ENCODE assay signal across 15 cellular contexts in genomic region chr14:65676361-65677014, GRCh38.
DNase-seq lines count a peak whose midpoint lies in the region; ATAC-seq, FAIRE-seq and TF ChIP-seq lines count a peak whose summit lies in the region.
"Had no signal": no experiment of that assay in that cellular context is flagged by ENCODE, and none has a peak within 500 bp of the region (broad histone marks: within the 10 kb centered on the region; RNA-seq: fewer than 3 reads in every experiment).

No MANE protein-coding gene starts in this region.

- H3K9ac ChIP-seq in HepG2 (ENCODE audit: insufficient read depth, low read depth, low read length) (no peak overlapping the region), PC-3 (ENCODE audit: low read length) (no peak overlapping the region)

- H3K27ac Mint-ChIP-seq in activated T-helper 17 cell treated with anti-CD3 and anti-CD28 coated beads, Interleukin-2, amount 50 U/mL, for 72 hours, result peak overlapping the region; percentile 56
- H3K27ac Mint-ChIP-seq in nephron progenitor cell (peak overlapping the region; percentile 1), mesothelial cell of epicardium (no peak overlapping the region)
- H3K27ac Mint-ChIP-seq: CD4-positive, alpha-beta memory T cell; HFFc6 had no signal

- no peak overlapping the region for H3K4me3 Mint-ChIP-seq in activated T-helper 17 cell treated with anti-CD3 and anti-CD28 coated beads, Interleukin-2, amount 50 U/mL, for 72 hours
- H3K4me3 Mint-ChIP-seq in nephron progenitor cell (no peak overlapping the region), mesothelial cell of epicardium (no peak overlapping the region)
- H3K4me3 Mint-ChIP-seq: CD4-positive, alpha-beta memory T cell; HFFc6 had no signal

- H3K4me1 ChIP-seq in HepG2 (ENCODE audit: insufficient read depth, low read length) (peaks cover 10% of the 10 kb centered on the region), right lobe of liver (no peaks in the 10 kb centered on the region), PC-3 (ENCODE audit: insufficient read depth, low read length) (peaks cover 14% of the 10 kb centered on the region)
- H3K4me1 ChIP-seq: BE2C had no signal

- TF ChIP-seq RAD21 in HepG2 (CRISPR knock-in tag; IDR thresholded peaks at IDR 0.05), result no peak

- TF ChIP-seq EP300 in HepG2 (IDR thresholded peaks at IDR 0.05; ENCODE audit: low read depth in 2 of 2, low read length in 2 of 2) (no peak), HepG2 (CRISPR knock-in tag; IDR thresholded peaks at IDR 0.05; ENCODE audit: borderline replicate concordance) (no peak)

- H3K79me2 ChIP-seq in HepG2 (ENCODE audit: insufficient read depth, low read length) (no peaks in the 10 kb centered on the region), PC-3 (ENCODE audit: low read length) (0 out of 2 replicates have a peak, but pooled peaks cover 10% of the 10 kb centered on the region)

- no peaks in the 10 kb centered on the region for H3K27me3 Mint-ChIP-seq in activated T-helper 17 cell treated with anti-CD3 and anti-CD28 coated beads, Interleukin-2, amount 50 U/mL, for 72 hours
- no peaks in the 10 kb centered on the region for H3K27me3 Mint-ChIP-seq in nephron progenitor cell (ENCODE audit: low read depth, poor library complexity)
- no peaks in the 10 kb centered on the region for H3K27me3 Mint-ChIP-seq in mesothelial cell of epicardium (ENCODE audit: low read depth)
- H3K27me3 Mint-ChIP-seq: CD4-positive, alpha-beta memory T cell had no signal

- intact Hi-C loops in HepG2 (cut with micrococcal nuclease; ENCODE audit: unreplicated experiment) (no loop called here), right lobe of liver (cut with DNase I) (no loop called here), PC-3 (cut with micrococcal nuclease) (loop anchor here (2.0 to 5.0 kb wide), 4 partner anchors 44 to 259 kb away; no protein-coding TSS in a partner anchor)

- in situ Hi-C loops in HepG2 (cut with HindIII; ENCODE audit: extremely low pct_ligation_motif_present, low pct_unique_long_range_greater_than_20kb), result no loop called here

- H2AFZ ChIP-seq in HepG2 (ENCODE audit: low read length) (no peak overlapping the region), PC-3 (ENCODE audit: low read length) (peak overlapping the region; percentile 45)

- TF ChIP-seq POLR2A in HepG2 (IDR thresholded peaks at IDR 0.05; ENCODE audit: insufficient read depth in 1 of 2, low read depth in 2 of 2, low read length in 2 of 2) (no peak), right lobe of liver (IDR thresholded peaks at IDR 0.05) (no peak)

- POLR2A ChIA-PET in HepG2 (lab: Yijun Ruan, JAX) (no interaction called here), PC-3 (lab: Charles Lee; ENCODE audit: unreplicated experiment) (interaction anchor here (0.6 to 0.7 kb wide), 3 partner anchors 12 to 507 kb away, joined by 3 to 5 read pairs (median 3); no protein-coding TSS in a partner anchor)

- peak; percentile 3 for DNase-seq in HepG2 (ENCODE audit: low spot score)
- DNase-seq in right lobe of liver, result no peak
- DNase-seq in PC-3, result peak; percentile 41
- DNase-seq in nephron progenitor cell, result no peak
- no peak for DNase-seq in NCI-H1105 (lab: John Stamatoyannopoulos, UW)
- no peak for DNase-seq in mesothelial cell of epicardium (ENCODE audit: low spot score in 2 of 2, unreplicated experiment in 2 of 2)
- no peak for DNase-seq in kidney tubule cell (ENCODE audit: low spot score)
- DNase-seq: BE2C; CD4-positive, alpha-beta memory T cell; DND-41; GF-D8; HCEC 1CT; HFFc6 had no signal

- FAIRE-seq in HepG2 (lab: Jason Lieb, UNC), result no peak

- H3K4me3 ChIP-seq in HepG2 (replicated peaks in 1 of 3; ENCODE audit: insufficient read depth in 1 of 3, low read depth in 2 of 3, low read length in 3 of 3), result no peak overlapping the region
- no peak overlapping the region for H3K4me3 ChIP-seq in right lobe of liver
- peak overlapping the region; percentile 44 for H3K4me3 ChIP-seq in PC-3 (ENCODE audit: low read length)

- no peaks in the 10 kb centered on the region for H3K4me1 Mint-ChIP-seq in activated T-helper 17 cell treated with anti-CD3 and anti-CD28 coated beads, Interleukin-2, amount 50 U/mL, for 72 hours
- H3K4me1 Mint-ChIP-seq in nephron progenitor cell (peaks cover 10% of the 10 kb centered on the region), mesothelial cell of epicardium (peaks cover 10% of the 10 kb centered on the region)

- H3K9me2 ChIP-seq in PC-3 (replicated peaks; ENCODE audit: low read length), result no peaks in the 10 kb centered on the region

- H3K4me2 ChIP-seq in HepG2 (ENCODE audit: low read depth, low read length) (no peak overlapping the region), PC-3 (ENCODE audit: low read length) (peak overlapping the region; percentile 48)

- CTCF ChIA-PET in HepG2 (lab: Yijun Ruan, JAX; ENCODE audit: low intra/inter-chr PET ratio, low total read pairs) (no interaction called here), PC-3 (lab: Charles Lee) (interaction anchor here (1.4 kb wide), 1 partner anchor 148 kb away, joined by 5 read pairs; no protein-coding TSS in a partner anchor)

- BruUV-seq in HepG2 (replicated peaks; lab: Mats Ljungman, UMichigan) (no TSS peak), PC-3 (replicated peaks; lab: Mats Ljungman, UMichigan) (no TSS peak)

- WGBS in HepG2 (ENCODE audit: low lambda C conversion rate), result 58% methylated on average over 5 of the region's 5 CpGs
- WGBS in right lobe of liver (ENCODE audit: insufficient coverage, low coverage, low lambda C conversion rate, missing lambda C conversion rate), result 55% methylated on average over 5 of the region's 5 CpGs

- peaks cover 12% of the 10 kb centered on the region for H3K36me3 Mint-ChIP-seq in activated T-helper 17 cell treated with anti-CD3 and anti-CD28 coated beads, Interleukin-2, amount 50 U/mL, for 72 hours (ENCODE audit: low read depth)
- H3K36me3 Mint-ChIP-seq in nephron progenitor cell (ENCODE audit: low read depth) (no peaks in the 10 kb centered on the region), mesothelial cell of epicardium (no peaks in the 10 kb centered on the region)

- H3K36me3 ChIP-seq in HepG2 (replicated peaks in 1 of 2; ENCODE audit: control insufficient read depth in 1 of 2, insufficient read depth in 2 of 2, low read length in 2 of 2), result no peaks in the 10 kb centered on the region
- no peaks in the 10 kb centered on the region for H3K36me3 ChIP-seq in right lobe of liver
- peaks cover 5% of the 10 kb centered on the region for H3K36me3 ChIP-seq in PC-3 (ENCODE audit: low read depth, low read length)
- H3K36me3 ChIP-seq: BE2C had no signal

- no peak overlapping the region for H3K27ac ChIP-seq in HepG2 (ENCODE audit: extremely low read length, insufficient read depth, low read length)
- no peak overlapping the region for H3K27ac ChIP-seq in right lobe of liver
- H3K27ac ChIP-seq in PC-3 (ENCODE audit: low read length), result peak overlapping the region; percentile 16; the same call in 1 of the 2 replicates
- H3K27ac ChIP-seq: C4-2B had no signal

- ATAC-seq in HepG2, result no peak
- ATAC-seq in right lobe of liver, result no peak
- peak; percentile 80 for ATAC-seq in PC-3
- ATAC-seq in activated T-helper 17 cell treated with anti-CD3 and anti-CD28 coated beads, Interleukin-2, amount 50 U/mL, for 72 hours (replicated peaks), result no peak

- TF ChIP-seq CTCF in HepG2 (CRISPR knock-in tag; IDR thresholded peaks at IDR 0.05) (no peak), right lobe of liver (IDR thresholded peaks at IDR 0.05) (no peak), PC-3 (conservative IDR thresholded peaks at IDR 0.05; ENCODE audit: low read depth, low read length) (no peak), nephron progenitor cell (IDR thresholded peaks at IDR 0.05) (no peak), mesothelial cell of epicardium (IDR thresholded peaks at IDR 0.05; ENCODE audit: unreplicated experiment) (no peak)

- H3K9me3 Mint-ChIP-seq in activated T-helper 17 cell treated with anti-CD3 and anti-CD28 coated beads, Interleukin-2, amount 50 U/mL, for 72 hours, result no peaks in the 10 kb centered on the region
- H3K9me3 Mint-ChIP-seq in nephron progenitor cell (no peaks in the 10 kb centered on the region), mesothelial cell of epicardium (no peaks in the 10 kb centered on the region)
- H3K9me3 Mint-ChIP-seq: HFFc6 had no signal

- H3K27me3 ChIP-seq in HepG2 (ENCODE audit: control insufficient read depth in 1 of 2, insufficient read depth in 2 of 2, low read length in 2 of 2) (no peaks in the 10 kb centered on the region), right lobe of liver (no peaks in the 10 kb centered on the region), PC-3 (ENCODE audit: low read length) (no peaks in the 10 kb centered on the region)
- H3K27me3 ChIP-seq: BE2C had no signal

- H3K9me3 ChIP-seq in HepG2 (ENCODE audit: low read length), result no peaks in the 10 kb centered on the region
- H3K9me3 ChIP-seq in right lobe of liver, result no peaks in the 10 kb centered on the region
- no peaks in the 10 kb centered on the region for H3K9me3 ChIP-seq in PC-3 (ENCODE audit: low read length)
- H3K9me3 ChIP-seq: BE2C had no signal

- peaks cover 3% of the 10 kb centered on the region for H3F3A ChIP-seq in PC-3 (ENCODE audit: low read length, unreplicated experiment)

- no peaks in the 10 kb centered on the region for H4K20me1 ChIP-seq in HepG2 (ENCODE audit: insufficient read depth, low read length)
- no peaks in the 10 kb centered on the region for H4K20me1 ChIP-seq in PC-3 (ENCODE audit: low read length)

TF ChIP-seq in HepG2, 621 proteins besides CTCF, POLR2A, EP300 and RAD21:
- no peak for TF ChIP-seq MXD4 (CRISPR knock-in tag; IDR thresholded peaks at IDR 0.05)
- TF ChIP-seq FOXA3 (CRISPR knock-in tag; IDR thresholded peaks at IDR 0.05), result peak; percentile 50
- no peak for TF ChIP-seq FOXP1 (IDR thresholded peaks at IDR 0.05)
- TF ChIP-seq FOXP1 (CRISPR knock-in tag; IDR thresholded peaks at IDR 0.05), result peak; percentile 21; the same call in 1 of the 2 replicates
- peak; percentile 57 for TF ChIP-seq HNRNPK (IDR thresholded peaks at IDR 0.05; ENCODE audit: low read depth, low read length, poor library complexity, severe bottlenecking)
TF ChIP-seq in HepG2: peak in this region for 3.

Comparison
In these comparisons a context has a peak if more than half of its experiments do, and no peak if none do; other contexts are left out.
1. DNase-seq: peak in HepG2 (single experiment) and PC-3 (single experiment); none in right lobe of liver (0 of 3), nephron progenitor cell (single experiment), NCI-H1105 (single experiment), mesothelial cell of epicardium (0 of 2) and kidney tubule cell (single experiment).